In the genomic region with DNA sequence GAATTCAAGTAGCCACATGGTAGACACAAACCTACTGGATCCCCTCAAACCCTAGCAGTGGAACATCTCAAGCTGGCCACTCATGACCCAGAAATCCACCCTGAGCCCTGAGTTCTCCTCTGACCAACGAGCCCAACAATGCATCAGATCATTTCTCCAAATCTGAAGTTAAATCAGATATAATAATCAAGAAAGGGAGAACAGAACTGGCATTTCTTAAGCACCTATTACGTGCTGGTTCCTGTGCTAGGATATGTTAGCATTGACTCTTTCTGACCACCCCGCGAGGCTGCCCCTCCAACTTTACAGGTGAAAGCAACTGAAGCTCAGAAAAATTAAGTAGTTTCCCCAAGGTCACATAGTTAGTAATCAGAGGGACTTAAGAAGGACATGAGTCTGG, we compare ENCODE assay signal across 26 cellular contexts. TPM values are rescaled to one million over a fixed set of nuclear protein-coding genes. Genes with fewer than 3 reads are reported as not detected.
DNase-seq lines count a peak whose midpoint lies in the region; ATAC-seq and TF ChIP-seq lines count a peak whose summit lies in the region.
"Had no signal": no experiment of that assay in that cellular context is flagged by ENCODE, and none has a peak within 500 bp of the region (broad histone marks: within the 10 kb centered on the region; RNA-seq: fewer than 3 reads in every experiment).

No MANE protein-coding gene starts in this region.

- DNase-seq in neural progenitor cell (ENCODE audit: low spot score) (no peak), posterior vena cava (ENCODE audit: low spot score) (peak; percentile 30), HUDEP-2 (lab: John Stamatoyannopoulos, UW; ENCODE audit: unreplicated experiment in 76 of 76) (no peak), left colon (no peak), uterus (no peak)
- DNase-seq: 8988T; ACHN; BE2C; C1 segment of cervical spinal cord; CD4-positive, alpha-beta memory T cell; CD4-positive, CD25-positive, alpha-beta regulatory T cell; CD8-positive, alpha-beta memory T cell; COR-L47; DMS 273 treated with DMSO at 0.1 percent for 48 hours; DMS153; DMS53; DMS79; DND-41; EL; GDM1 had no signal

- TF ChIP-seq CTCF in brain (conservative IDR thresholded peaks at IDR 0.05), result no peak
- no peak for TF ChIP-seq CTCF in neural progenitor cell (IDR thresholded peaks at IDR 0.05)
- no peak for TF ChIP-seq CTCF in uterus (IDR thresholded peaks at IDR 0.05)

- no peaks in the 10 kb centered on the region for H3K9me3 ChIP-seq in neural progenitor cell (ENCODE audit: low read depth)
- H3K9me3 ChIP-seq in uterus, result no peaks in the 10 kb centered on the region
- H3K9me3 ChIP-seq: BE2C, BLaER1 had no signal

- H3K27ac Mint-ChIP-seq in brain (peak overlapping the region in 2 of 5 experiments; percentile 37 to 96), neural progenitor cell (no peak overlapping the region)
- H3K27ac Mint-ChIP-seq: CD4-positive, CD25-positive, alpha-beta regulatory T cell; CD8-positive, alpha-beta memory T cell had no signal

- H3K36me3 Mint-ChIP-seq in brain (no peaks in the 10 kb centered on the region), neural progenitor cell (no peaks in the 10 kb centered on the region)

- TF ChIP-seq POLR2A in uterus (IDR thresholded peaks at IDR 0.05), result no peak

- H3K27ac ChIP-seq in neural progenitor cell (no peak overlapping the region), uterus (no peak overlapping the region)
- H3K27ac ChIP-seq: BLaER1 had no signal

- H3K79me2 ChIP-seq in neural progenitor cell (ENCODE audit: low read depth), result no peaks in the 10 kb centered on the region

- H3K4me3 Mint-ChIP-seq in brain, result peak overlapping the region in 3 of 5 experiments; percentile 30 to 75 (median 37)
- peak overlapping the region; percentile 36 for H3K4me3 Mint-ChIP-seq in neural progenitor cell
- H3K4me3 Mint-ChIP-seq: CD4-positive, alpha-beta memory T cell; CD4-positive, CD25-positive, alpha-beta regulatory T cell; CD8-positive, alpha-beta memory T cell had no signal

- intact Hi-C loops in posterior vena cava (cut with DNase I), result no loop called here
- intact Hi-C loops in left colon (cut with DNase I, micrococcal nuclease), result no loop called here
- intact Hi-C loops in uterus (cut with DNase I; ENCODE audit: low total_unique reads), result no loop called here

- peaks cover 3% of the 10 kb centered on the region for H3F3A ChIP-seq in neural progenitor cell (ENCODE audit: low read depth)

- H3K4me1 Mint-ChIP-seq in brain (peaks cover 70% of the 10 kb centered on the region), neural progenitor cell (peaks cover 46% of the 10 kb centered on the region)
- H3K4me1 Mint-ChIP-seq: CD14-positive monocyte had no signal

- peaks cover 33% of the 10 kb centered on the region for H4K20me1 ChIP-seq in neural progenitor cell (ENCODE audit: low read depth)

- H3K27me3 ChIP-seq in neural progenitor cell (peaks cover 80% of the 10 kb centered on the region), uterus (peaks cover 3 to 13% of the 10 kb centered on the region in 2 donors)
- H3K27me3 ChIP-seq: BLaER1 had no signal

- peaks cover 0 to 14% (median 0%) of the 10 kb centered on the region in 5 experiments for H3K9me3 Mint-ChIP-seq in brain
- H3K9me3 Mint-ChIP-seq in neural progenitor cell, result peaks cover 3% of the 10 kb centered on the region

- H3K9ac ChIP-seq in neural progenitor cell, result no peak overlapping the region
- H3K9ac ChIP-seq: BLaER1 had no signal

- H3K27me3 Mint-ChIP-seq in brain (peaks cover 10% of the 10 kb centered on the region), neural progenitor cell (ENCODE audit: insufficient read depth, low read depth) (peaks cover 48% of the 10 kb centered on the region)

- no peak overlapping the region for H3K4me3 ChIP-seq in neural progenitor cell
- H3K4me3 ChIP-seq in uterus, result no peak overlapping the region
- H3K4me3 ChIP-seq: BLaER1, GM12878 had no signal

- no peak overlapping the region for H2AFZ ChIP-seq in neural progenitor cell (replicated peaks)

- ATAC-seq in left colon, result no peak
- ATAC-seq: GM12878 had no signal

- H3K4me2 ChIP-seq in neural progenitor cell, result no peak overlapping the region
- H3K4me2 ChIP-seq: BLaER1 had no signal

- H3K4me1 ChIP-seq in neural progenitor cell (no peaks in the 10 kb centered on the region), uterus (peaks cover 0 to 9% of the 10 kb centered on the region in 2 donors)
- H3K4me1 ChIP-seq: BE2C, BLaER1 had no signal

- no peaks in the 10 kb centered on the region for H3K36me3 ChIP-seq in neural progenitor cell
- H3K36me3 ChIP-seq in uterus, result no peaks in the 10 kb centered on the region
- H3K36me3 ChIP-seq: BE2C, BLaER1 had no signal

RNA-seq across cellular contexts. Expression of gene CCDC174, which starts 51.5 kb away (rescaled TPM):
- 6.0 TPM for polyA plus RNA-seq in brain (ENCODE audit: insufficient read depth, low read depth, low replicate concordance)
- total RNA-seq in neural progenitor cell (ENCODE audit: low replicate concordance), result 13.0 and 15.6 TPM in 2 replicates
- 10 to 100 TPM; 15.6 to 19.0 TPM for total RNA-seq in posterior vena cava
- total RNA-seq in left colon, result 10 to 100 TPM; 18.5 to 20.0 TPM
- 10 to 100 TPM in 2 of 4 donors, 1 to 10 TPM in 2; 5.3 to 33.1 (median 14.4) TPM for total RNA-seq in uterus

RNA-seq across cellular contexts. Expression of gene GRIP2, which starts 59.9 kb away (rescaled TPM):
- 0.54 TPM for polyA plus RNA-seq in brain (ENCODE audit: insufficient read depth, low read depth, low replicate concordance)
- total RNA-seq in neural progenitor cell (ENCODE audit: low replicate concordance) (0.25 TPM in 1 of 2 replicates, not detected in the other), posterior vena cava (1 to 10 TPM; 3.7 to 3.9 TPM), left colon (1 to 10 TPM in 1 of 2 donors, under 1 TPM in 1; 0.49 to 1.7 TPM), uterus (1 to 10 TPM in 3 of 4 donors, under 1 TPM in 1; 0.77 to 8.0 (median 2.1) TPM)
- total RNA-seq: CD4-positive, alpha-beta memory T cell; CD4-positive, CD25-positive, alpha-beta regulatory T cell; CD8-positive, alpha-beta memory T cell; Daoy; GM12878 had no signal
- polyA plus RNA-seq: AG04450; CD14-positive monocyte; CD4-positive, alpha-beta memory T cell; CD8-positive, alpha-beta memory T cell; GM12878 had no signal
